Comparison of ENCODE assay signal across 22 cellular contexts in genomic region chr2:128262315-128263253, GRCh38. TPM values are rescaled to one million over a fixed set of nuclear protein-coding genes. Genes with fewer than 3 reads are reported as not detected.
A peak's percentile ranks its signal among the peaks of the same experiment; 100 is the strongest.
DNase-seq lines count a peak whose midpoint lies in the region; ATAC-seq and TF ChIP-seq lines count a peak whose summit lies in the region.
"Had no signal": no experiment of that assay in that cellular context is flagged by ENCODE, and none has a peak within 500 bp of the region (broad histone marks: within the 10 kb centered on the region; RNA-seq: fewer than 3 reads in every experiment).

No MANE protein-coding gene starts in this region.

- H3K27ac Mint-ChIP-seq in stimulated activated effector memory CD8-positive, alpha-beta T cell treated with anti-CD3 and anti-CD28 coated beads, Interleukin-12 subunit alpha, Interleukin-12 subunit beta, amount 100 ng/mL, for 72 hours, result peak overlapping the region; percentile 45
- H3K27ac Mint-ChIP-seq in T-helper 17 cell, result no peak overlapping the region
- H3K27ac Mint-ChIP-seq: dendritic cell treated with granulocyte-macrophage colony-stimulating factor and Interleukin-4, amounts not matched to agents 40 ng/mL and 50 ng/mL, for 4 days; T-helper 2 cell treated with Interferon-gamma antibody and Interleukin-4, amounts not matched to agents 5 μg/mL and 100 μg/mL, for 36 hours had no signal

- no peaks in the 10 kb centered on the region for H3K9me3 Mint-ChIP-seq in stimulated activated effector memory CD8-positive, alpha-beta T cell treated with anti-CD3 and anti-CD28 coated beads, Interleukin-12 subunit alpha, Interleukin-12 subunit beta, amount 100 ng/mL, for 72 hours
- H3K9me3 Mint-ChIP-seq: dendritic cell treated with granulocyte-macrophage colony-stimulating factor and Interleukin-4, amounts not matched to agents 40 ng/mL and 50 ng/mL, for 4 days; immature natural killer cell; T-helper 2 cell treated with Interferon-gamma antibody and Interleukin-4, amounts not matched to agents 5 μg/mL and 100 μg/mL, for 36 hours had no signal

- no peak for ATAC-seq in Right ventricle myocardium inferior
- ATAC-seq in right cardiac atrium, result no peak
- no peak for ATAC-seq in RWPE2 (ENCODE audit: low read depth)
- no peak for ATAC-seq in left lobe of liver
- peak; percentile 15 for ATAC-seq in stimulated activated effector memory CD8-positive, alpha-beta T cell treated with anti-CD3 and anti-CD28 coated beads, Interleukin-12 subunit alpha, Interleukin-12 subunit beta, amount 100 ng/mL, for 72 hours
- ATAC-seq in T-helper 17 cell, result no peak

- H3K36me3 ChIP-seq in RWPE2 (ENCODE audit: low read depth) (no peaks in the 10 kb centered on the region), HAP-1 (replicated peaks) (no peaks in the 10 kb centered on the region)
- H3K36me3 ChIP-seq: adrenal gland, breast epithelium, ovary, right lobe of liver, WERI-Rb-1 had no signal

- 91% methylated on average over 20 of the region's 20 CpGs for WGBS in right cardiac atrium

- peaks cover 6% of the 10 kb centered on the region for H3K4me1 Mint-ChIP-seq in stimulated activated effector memory CD8-positive, alpha-beta T cell treated with anti-CD3 and anti-CD28 coated beads, Interleukin-12 subunit alpha, Interleukin-12 subunit beta, amount 100 ng/mL, for 72 hours
- H3K4me1 Mint-ChIP-seq in T-helper 17 cell, result no peaks in the 10 kb centered on the region

- no peaks in the 10 kb centered on the region for H3K36me3 Mint-ChIP-seq in stimulated activated effector memory CD8-positive, alpha-beta T cell treated with anti-CD3 and anti-CD28 coated beads, Interleukin-12 subunit alpha, Interleukin-12 subunit beta, amount 100 ng/mL, for 72 hours
- no peaks in the 10 kb centered on the region for H3K36me3 Mint-ChIP-seq in T-helper 17 cell (ENCODE audit: low read depth)
- H3K36me3 Mint-ChIP-seq: immature natural killer cell had no signal

- no peaks in the 10 kb centered on the region for H3K4me1 ChIP-seq in right cardiac atrium (ENCODE audit: control insufficient read depth, insufficient read depth, low read length)
- peaks cover 5% of the 10 kb centered on the region for H3K4me1 ChIP-seq in RWPE2 (ENCODE audit: insufficient read depth, poor library complexity, severe bottlenecking)
- H3K4me1 ChIP-seq in HAP-1, result peaks cover 11% of the 10 kb centered on the region
- H3K4me1 ChIP-seq: breast epithelium, right lobe of liver had no signal

- no peaks in the 10 kb centered on the region for H3K27me3 Mint-ChIP-seq in T-helper 17 cell

- no peak overlapping the region for H3K4me3 Mint-ChIP-seq in stimulated activated effector memory CD8-positive, alpha-beta T cell treated with anti-CD3 and anti-CD28 coated beads, Interleukin-12 subunit alpha, Interleukin-12 subunit beta, amount 100 ng/mL, for 72 hours
- no peak overlapping the region for H3K4me3 Mint-ChIP-seq in T-helper 17 cell
- H3K4me3 Mint-ChIP-seq: dendritic cell treated with granulocyte-macrophage colony-stimulating factor and Interleukin-4, amounts not matched to agents 40 ng/mL and 50 ng/mL, for 4 days; immature natural killer cell; T-helper 2 cell treated with Interferon-gamma antibody and Interleukin-4, amounts not matched to agents 5 μg/mL and 100 μg/mL, for 36 hours had no signal

- H3K4me3 ChIP-seq in right cardiac atrium (ENCODE audit: low read length) (no peak overlapping the region), RWPE2 (ENCODE audit: severe bottlenecking) (no peak overlapping the region), HAP-1 (no peak overlapping the region)
- H3K4me3 ChIP-seq: adrenal gland, breast epithelium, heart right ventricle, ovary, right lobe of liver had no signal

- in situ Hi-C loops in HAP-1 (cut with MboI; ENCODE audit: low sequenced_read_pairs), result no loop called here

- intact Hi-C loops in Right ventricle myocardium inferior (cut with DNase I), result no loop called here
- intact Hi-C loops in right cardiac atrium (cut with DNase I), result no loop called here

- H3K27me3 ChIP-seq in right cardiac atrium (ENCODE audit: control insufficient read depth, insufficient read depth), result no peaks in the 10 kb centered on the region
- H3K27me3 ChIP-seq in RWPE2 (ENCODE audit: insufficient read depth, poor library complexity, severe bottlenecking), result no peaks in the 10 kb centered on the region
- no peaks in the 10 kb centered on the region for H3K27me3 ChIP-seq in HAP-1 (ENCODE audit: low read depth)
- H3K27me3 ChIP-seq: adrenal gland, breast epithelium, heart right ventricle, ovary, right lobe of liver had no signal

- DNase-seq in Right ventricle myocardium inferior (ENCODE audit: missing footprints) (peak; percentile 57), right cardiac atrium (no peak), RWPE2 (ENCODE audit: low spot score) (peak; percentile 58), left lobe of liver (ENCODE audit: low spot score) (peak; percentile 41), NCI-H187 treated with DMSO at 0.1 percent for 48 hours (lab: John Stamatoyannopoulos, UW) (no peak), T-helper 17 cell (no peak), HAP-1 (ENCODE audit: low spot score in 2 of 2) (no peak)
- DNase-seq in stimulated activated effector memory CD8-positive, alpha-beta T cell treated with anti-CD3 and anti-CD28 coated beads, Interleukin-12 subunit alpha, Interleukin-12 subunit beta, amount 100 ng/mL, for 72 hours (ENCODE audit: low spot score in 2 of 2), result no peak
- DNase-seq: activated CD8-positive, alpha-beta memory T cell treated with anti-CD3 and anti-CD28 coated beads, Interleukin-2, amount 50 U/mL, for 4 hours; Caco-2; heart right ventricle; immature natural killer cell; MV-4-11; NCI-H526; right lobe of liver; RPMI8226 had no signal

- H3K27ac ChIP-seq in right cardiac atrium (ENCODE audit: low read length) (no peak overlapping the region), RWPE2 (ENCODE audit: poor library complexity, severe bottlenecking) (no peak overlapping the region)
- H3K27ac ChIP-seq: heart right ventricle, ovary, right lobe of liver, WERI-Rb-1 had no signal

- H3K9me3 ChIP-seq in right cardiac atrium (ENCODE audit: control insufficient read depth, low read length), result no peaks in the 10 kb centered on the region
- H3K9me3 ChIP-seq in RWPE2 (ENCODE audit: severe bottlenecking), result no peaks in the 10 kb centered on the region
- H3K9me3 ChIP-seq in T-helper 17 cell (ENCODE audit: control insufficient read depth, low read length, poor library complexity, severe bottlenecking), result no peaks in the 10 kb centered on the region
- H3K9me3 ChIP-seq in HAP-1, result no peaks in the 10 kb centered on the region
- H3K9me3 ChIP-seq: adrenal gland, breast epithelium, Caco-2, heart right ventricle, ovary, right lobe of liver had no signal

- no peak for TF ChIP-seq CTCF in RWPE2 (IDR thresholded peaks at IDR 0.05; ENCODE audit: poor library complexity, severe bottlenecking)

RNA-seq across cellular contexts. Expression of gene HS6ST1, which starts 56.1 kb away (rescaled TPM):
- total RNA-seq in Right ventricle myocardium inferior (34.9 TPM), right cardiac atrium (10 to 100 TPM; 13.3 to 28.4 (median 21.1) TPM), left lobe of liver (21.8 TPM), T-helper 17 cell (10 to 100 TPM; 12.5 to 12.9 TPM)
- 19.8 TPM for polyA plus RNA-seq in right cardiac atrium

Comparison
In these comparisons a context has a peak if more than half of its experiments do, and no peak if none do; other contexts are left out.
1. DNase-seq: peak in Right ventricle myocardium inferior (single experiment), RWPE2 (single experiment) and left lobe of liver (single experiment); none in right cardiac atrium (0 of 3), stimulated activated effector memory CD8-positive, alpha-beta T cell treated with anti-CD3 and anti-CD28 coated beads, Interleukin-12 subunit alpha, Interleukin-12 subunit beta, amount 100 ng/mL, for 72 hours (0 of 2), NCI-H187 treated with DMSO at 0.1 percent for 48 hours (single experiment), T-helper 17 cell (0 of 3) and HAP-1 (0 of 2).